Comparison of ENCODE assay signal across 10 cellular contexts in genomic region chr16:57134982-57135381, GRCh38. TPM values are rescaled to one million over a fixed set of nuclear protein-coding genes. Genes with fewer than 3 reads are reported as not detected.
DNase-seq lines count a peak whose midpoint lies in the region; ATAC-seq and TF ChIP-seq lines count a peak whose summit lies in the region.
"Had no signal": no experiment of that assay in that cellular context is flagged by ENCODE, and none has a peak within 500 bp of the region (broad histone marks: within the 10 kb centered on the region; RNA-seq: fewer than 3 reads in every experiment).

No MANE protein-coding gene starts in this region.

- peak overlapping the region; percentile 42 for H2BK5ac ChIP-seq in neuronal stem cell (ENCODE audit: low read length)

- no peak for TF ChIP-seq CTCF in DOHH2 (IDR thresholded peaks at IDR 0.05; ENCODE audit: low read depth, low read length, poor library complexity, severe bottlenecking)

- H3K79me2 ChIP-seq in DOHH2 (ENCODE audit: control insufficient read depth, low read length) = no peaks in the 10 kb centered on the region

- H4K8ac ChIP-seq in neuronal stem cell (ENCODE audit: low read depth, low read length) = no peak overlapping the region

- DNase-seq in NCI-H69 (lab: John Stamatoyannopoulos, UW) = peak; percentile 74
- DNase-seq in activated effector memory CD4-positive, alpha-beta T cell treated with anti-CD3 and anti-CD28 coated beads, Interleukin-2, amount 50 U/mL, for 16 hours = peak; percentile 75
- DNase-seq in neuronal stem cell (ENCODE audit: low spot score) = no peak
- DNase-seq in NCI-H524 treated with DMSO at 0.1 percent for 48 hours (lab: John Stamatoyannopoulos, UW) = no peak
- no peak for DNase-seq in pons (ENCODE audit: low spot score)
- DNase-seq in GF-D8 (lab: John Stamatoyannopoulos, UW) = no peak
- DNase-seq: midbrain had no signal

- no peaks in the 10 kb centered on the region for H4K20me1 ChIP-seq in DOHH2 (ENCODE audit: control insufficient read depth, insufficient read depth, low read depth, low read length)

- H3K23ac ChIP-seq in neuronal stem cell (ENCODE audit: low read depth, low read length, poor library complexity) = no peak overlapping the region

- H3K4me3 ChIP-seq in DOHH2 (ENCODE audit: low read length) (no peak overlapping the region), neuronal stem cell (ENCODE audit: low read length in 2 of 2) (no peak overlapping the region)
- H3K4me3 ChIP-seq: gastroesophageal sphincter had no signal

- H3K27me3 ChIP-seq in DOHH2 (ENCODE audit: control insufficient read depth, low read length) (no peaks in the 10 kb centered on the region), neuronal stem cell (ENCODE audit: control insufficient read depth in 3 of 3, insufficient read depth in 3 of 3, low read depth in 1 of 3, low read length in 3 of 3) (no peaks in the 10 kb centered on the region)
- H3K27me3 ChIP-seq: gastroesophageal sphincter had no signal

- no peak overlapping the region for H3K4ac ChIP-seq in neuronal stem cell (ENCODE audit: low read length)

- H3K9me3 ChIP-seq in DOHH2 (ENCODE audit: control insufficient read depth, insufficient read depth, low read length) (no peaks in the 10 kb centered on the region), neuronal stem cell (replicated peaks in 1 of 2; ENCODE audit: control insufficient read depth in 2 of 2, insufficient read depth in 1 of 2, low read depth in 1 of 2, low read length in 2 of 2) (no peaks in the 10 kb centered on the region)
- H3K9me3 ChIP-seq: gastroesophageal sphincter had no signal

- no peak overlapping the region for H3K14ac ChIP-seq in neuronal stem cell (ENCODE audit: low read length)

- H3K4me1 ChIP-seq in DOHH2 (ENCODE audit: control insufficient read depth, low read length) (peaks cover 25% of the 10 kb centered on the region), neuronal stem cell (ENCODE audit: control insufficient read depth in 2 of 2, insufficient read depth in 1 of 2, low read depth in 1 of 2, low read length in 2 of 2) (peaks cover 24 to 28% of the 10 kb centered on the region in 2 donors)

- peak overlapping the region; percentile 72 for H2AK5ac ChIP-seq in neuronal stem cell (ENCODE audit: low read depth, low read length)

- no peaks in the 10 kb centered on the region for H3K36me3 ChIP-seq in DOHH2 (ENCODE audit: control insufficient read depth, low read length)
- peaks cover 5 to 37% of the 10 kb centered on the region in 2 donors for H3K36me3 ChIP-seq in neuronal stem cell (replicated peaks in 1 of 2; ENCODE audit: control insufficient read depth in 2 of 2, insufficient read depth in 2 of 2, low read length in 2 of 2)

- no peak overlapping the region for H3K18ac ChIP-seq in neuronal stem cell (ENCODE audit: low read length)

- no peaks in the 10 kb centered on the region for H3K9me2 ChIP-seq in DOHH2 (replicated peaks; ENCODE audit: control insufficient read depth, low read length)

- H2BK12ac ChIP-seq in neuronal stem cell (ENCODE audit: low read length) = no peak overlapping the region

- H2BK120ac ChIP-seq in neuronal stem cell (ENCODE audit: low read depth, low read length) = no peak overlapping the region

- no peak overlapping the region for H2AFZ ChIP-seq in neuronal stem cell (ENCODE audit: low read length)

- no peaks in the 10 kb centered on the region for H3F3A ChIP-seq in DOHH2 (ENCODE audit: control insufficient read depth, insufficient read depth)

- peaks cover 2% of the 10 kb centered on the region for H3K79me1 ChIP-seq in neuronal stem cell (ENCODE audit: low read depth, low read length)

- no peak overlapping the region for H4K91ac ChIP-seq in neuronal stem cell (ENCODE audit: low read depth, low read length, poor library complexity)

- ATAC-seq in HG03039 (IDR thresholded peaks at IDR 0.05; ENCODE audit: unreplicated experiment) = no peak
- ATAC-seq: gastroesophageal sphincter had no signal

- no peak overlapping the region for H3K9ac ChIP-seq in neuronal stem cell (ENCODE audit: low read depth, low read length, poor library complexity)

- H3K4me2 ChIP-seq in DOHH2 (ENCODE audit: low read length) = peak overlapping the region; percentile 8; the same call in 1 of the 2 replicates
- H3K4me2 ChIP-seq in neuronal stem cell (ENCODE audit: insufficient read depth, low read length, poor library complexity, severe bottlenecking) = no peak overlapping the region

- WGBS in neuronal stem cell (ENCODE audit: extremely low coverage in 2 of 2, insufficient read length in 2 of 2, insufficient replicate concordance in 1 of 2), 2 donors = no CpG with 5 or more reads among the region's 2 CpGs

- H3K27ac ChIP-seq in DOHH2 (ENCODE audit: low read depth, low read length) (no peak overlapping the region), neuronal stem cell (replicated peaks; ENCODE audit: low read length) (no peak overlapping the region)
- H3K27ac ChIP-seq: gastroesophageal sphincter had no signal

- H2BK15ac ChIP-seq in neuronal stem cell (ENCODE audit: low read length) = peak overlapping the region; percentile 31

RNA-seq across cellular contexts. Expression of gene CPNE2, which starts 42.6 kb away (rescaled TPM):
- 60.5 TPM for polyA plus RNA-seq in neuronal stem cell (2013, experiment 1 of 2)
- 61.7 TPM for polyA plus RNA-seq in neuronal stem cell (2013, experiment 2 of 2)

RNA-seq across cellular contexts. Expression of gene PSME3IP1, which starts 50.9 kb away (rescaled TPM):
- 113 TPM for polyA plus RNA-seq in neuronal stem cell (2013, experiment 1 of 2)
- polyA plus RNA-seq in neuronal stem cell (2013, experiment 2 of 2) = 110 TPM

RNA-seq across cellular contexts. Expression of gene RSPRY1, which starts 51.1 kb away (rescaled TPM):
- polyA plus RNA-seq in neuronal stem cell (2013, experiment 1 of 2) = 50.6 TPM
- 55.6 TPM for polyA plus RNA-seq in neuronal stem cell (2013, experiment 2 of 2)

Comparison
In these comparisons a context has a peak if more than half of its experiments do, and no peak if none do; other contexts are left out.
1. DNase-seq: peak in NCI-H69 (single experiment) and activated effector memory CD4-positive, alpha-beta T cell treated with anti-CD3 and anti-CD28 coated beads, Interleukin-2, amount 50 U/mL, for 16 hours (single experiment); none in neuronal stem cell (single experiment), NCI-H524 treated with DMSO at 0.1 percent for 48 hours (single experiment), pons (single experiment) and GF-D8 (single experiment).